ENCODE assay signal across 8 cellular contexts in the genomic region with DNA sequence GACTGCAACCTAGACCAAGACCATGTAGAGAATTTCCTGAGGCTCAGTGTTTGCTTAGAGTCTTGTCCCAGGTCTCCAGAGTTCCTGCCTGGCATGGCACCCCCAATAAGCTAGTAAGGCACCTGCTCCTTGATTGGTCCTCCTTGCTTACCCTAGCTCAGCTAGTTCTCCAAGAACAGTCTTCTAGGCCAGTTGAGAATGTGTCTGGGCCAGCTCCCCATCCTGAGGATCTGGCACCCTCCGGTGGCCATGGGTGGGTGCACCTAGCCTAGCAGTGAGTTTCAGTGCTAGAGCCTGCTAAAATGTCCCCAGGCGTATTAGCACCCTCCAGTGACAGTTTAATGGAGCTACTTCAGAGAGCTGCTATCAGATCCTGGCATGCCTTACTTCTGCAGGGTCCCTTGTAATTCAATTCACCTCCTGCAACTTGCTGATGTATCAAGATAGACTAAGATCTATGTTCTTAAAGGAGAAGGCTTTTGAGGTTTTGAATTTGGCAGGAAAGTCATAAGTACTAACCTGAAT. TPM values are rescaled to one million over a fixed set of nuclear protein-coding genes. Genes with fewer than 3 reads are reported as not detected.
DNase-seq lines count a peak whose midpoint lies in the region; ATAC-seq, FAIRE-seq and TF ChIP-seq lines count a peak whose summit lies in the region.

No MANE protein-coding gene starts in this region.

- H3K27ac ChIP-seq in mammary epithelial cell (ENCODE audit: insufficient read depth, low read depth, low read length) = no peak overlapping the region
- no peak overlapping the region for H3K27ac ChIP-seq in mesendoderm (ENCODE audit: low read depth, low read length)

- no peak overlapping the region for H2AK5ac ChIP-seq in mesendoderm (ENCODE audit: low read length)

- H2AFZ ChIP-seq in mammary epithelial cell (ENCODE audit: low read depth, low read length) = no peak overlapping the region

- no peak overlapping the region for H4K5ac ChIP-seq in mesendoderm (ENCODE audit: low read length)

- no peaks in the 10 kb centered on the region for H3K79me2 ChIP-seq in mammary epithelial cell (ENCODE audit: insufficient read depth, low read length)
- H3K79me2 ChIP-seq in mesendoderm (ENCODE audit: control insufficient read depth, insufficient read depth, low read length) = no peaks in the 10 kb centered on the region

- H3K4me3 ChIP-seq in AG09309 (ENCODE audit: control insufficient read depth, low read depth, low read length) = no peak overlapping the region
- no peak overlapping the region for H3K4me3 ChIP-seq in mammary epithelial cell (replicated peaks in 1 of 3; ENCODE audit: insufficient read depth in 1 of 3, low read depth in 2 of 3, low read length in 3 of 3)
- no peak overlapping the region for H3K4me3 ChIP-seq in mesendoderm (ENCODE audit: low read length)

- ATAC-seq in GM18502 (IDR thresholded peaks at IDR 0.05; ENCODE audit: poor library complexity, unreplicated experiment) = peak; percentile 99
- ATAC-seq in HG02852 (IDR thresholded peaks at IDR 0.05; ENCODE audit: unreplicated experiment) = peak; percentile 98

- H3K36me3 ChIP-seq in mammary epithelial cell (ENCODE audit: insufficient read depth, low read length) (no peaks in the 10 kb centered on the region), mesendoderm (ENCODE audit: control insufficient read depth, insufficient read depth, low read length) (no peaks in the 10 kb centered on the region)

- no peaks in the 10 kb centered on the region for H4K20me1 ChIP-seq in mammary epithelial cell (ENCODE audit: insufficient read depth, low read length)

- H3K18ac ChIP-seq in mesendoderm (ENCODE audit: low read length) = no peak overlapping the region

- H3K4ac ChIP-seq in mesendoderm (ENCODE audit: low read depth, low read length) = no peak overlapping the region

- H3K27me3 ChIP-seq in mammary epithelial cell (ENCODE audit: insufficient read depth, low read length) (no peaks in the 10 kb centered on the region), mesendoderm (ENCODE audit: insufficient read depth, low read length, poor library complexity) (no peaks in the 10 kb centered on the region)

- H3K4me1 ChIP-seq in mammary epithelial cell (ENCODE audit: insufficient read depth, low read length) (no peaks in the 10 kb centered on the region), mesendoderm (ENCODE audit: control insufficient read depth, low read depth, low read length) (no peaks in the 10 kb centered on the region)

- DNase-seq in AG09309 (ENCODE audit: low read depth) (peak; percentile 42), NCI-H1105 treated with DMSO at 0.1 percent for 48 hours (lab: John Stamatoyannopoulos, UW) (peak; percentile 61), T1000 (lab: John Stamatoyannopoulos, UW) (peak; percentile 61), mammary epithelial cell (peak; percentile 82), mesendoderm (peak; percentile 94), urothelium cell line (ENCODE audit: low spot score) (peak; percentile 85)

- no peak overlapping the region for H4K8ac ChIP-seq in mesendoderm (ENCODE audit: low read depth, low read length)

- H3K23ac ChIP-seq in mesendoderm (ENCODE audit: low read length) = no peak overlapping the region

- H3K4me2 ChIP-seq in mammary epithelial cell (ENCODE audit: insufficient read depth, low read depth, low read length) = no peak overlapping the region
- no peak overlapping the region for H3K4me2 ChIP-seq in mesendoderm (ENCODE audit: low read length)

- CTCF ChIA-PET in mammary epithelial cell (lab: Charles Lee; ENCODE audit: low non-redundant PET) = interaction anchor here (0.5 to 1.2 kb wide), 11 partner anchors 44 to 1981 kb away, joined by 3 to 24 read pairs (median 5); partner anchors contain the start of genes BRIP1 and INTS2

- intact Hi-C loops in mammary epithelial cell (cut with micrococcal nuclease) = loop anchor here (1.0 to 10.0 kb wide), 7 partner anchors 44 to 697 kb away; partner anchors contain the start of genes BRIP1 and MED13

- in situ Hi-C loops in mammary epithelial cell (cut with MboI; ENCODE audit: low sequenced_read_pairs in 2 of 2) = loop anchor here (25.0 kb wide), 1 partner anchor 472 kb away; no protein-coding TSS in a partner anchor

- TF ChIP-seq CTCF in AG09309 (IDR thresholded peaks at IDR 0.05; ENCODE audit: control insufficient read depth, insufficient read depth, low read depth, low read length, missing control alignments) (peak; percentile 94), mammary epithelial cell (conservative IDR thresholded peaks at IDR 0.05 in 1 of 2, IDR thresholded peaks at IDR 0.05 in 1 of 2; ENCODE audit: extremely low read depth in 1 of 2, insufficient read depth in 1 of 2, low read depth in 1 of 2, low read length in 2 of 2) (peak; percentile 94 to 96)

- dilution Hi-C loops in mammary epithelial cell (cut with HindIII; ENCODE audit: low sequenced_read_pairs) = no loop called here

- no peak overlapping the region for H2BK15ac ChIP-seq in mesendoderm (replicated peaks; ENCODE audit: low read depth)

- peak; percentile 68 for FAIRE-seq in urothelium cell line (lab: Jason Lieb, UNC)

- no peak overlapping the region for H2BK5ac ChIP-seq in mesendoderm (ENCODE audit: low read length)

- H3K79me1 ChIP-seq in mesendoderm (ENCODE audit: low read length) = no peaks in the 10 kb centered on the region

- no peaks in the 10 kb centered on the region for H3K9me3 ChIP-seq in mammary epithelial cell (replicated peaks; ENCODE audit: insufficient read depth, low read length)

- no peak overlapping the region for H3K56ac ChIP-seq in mesendoderm (ENCODE audit: low read length)

- no peak overlapping the region for H2BK120ac ChIP-seq in mesendoderm (ENCODE audit: low read depth, low read length)

- no peak overlapping the region for H3K9ac ChIP-seq in mammary epithelial cell (ENCODE audit: insufficient read depth, low read length)
- no peak overlapping the region for H3K9ac ChIP-seq in mesendoderm (ENCODE audit: low read length)

- WGBS in mammary epithelial cell (ENCODE audit: low coverage, missing lambda C conversion rate) = 5% methylated on average over 2 of the region's 2 CpGs
- WGBS in mesendoderm (ENCODE audit: extremely low coverage, insufficient coverage, low lambda C conversion rate) = no CpG with 5 or more reads among the region's 2 CpGs

- no TSS peak for BruUV-seq in mammary epithelial cell (replicated peaks; lab: Mats Ljungman, UMichigan)

RNA-seq across cellular contexts. Expression of gene MED13, which starts 44.4 kb away (rescaled TPM):
- 10 to 100 TPM; 50.1 to 79.9 TPM for total RNA-seq in mammary epithelial cell
- polyA plus RNA-seq in mammary epithelial cell = 20.5 TPM
- polyA minus RNA-seq in mammary epithelial cell = 146 TPM
- 14.8 TPM for polyA plus RNA-seq in mesendoderm (2013, experiment 1 of 2)
- polyA plus RNA-seq in mesendoderm (2013, experiment 2 of 2) = 14.2 TPM

Comparison
In these comparisons a context has a peak if more than half of its experiments do, and no peak if none do; other contexts are left out.
1. DNase-seq: peak in every context shown above with its lines; median percentile 94 in mesendoderm; 85 in urothelium cell line; 82 in mammary epithelial cell; 61 in NCI-H1105 treated with DMSO at 0.1 percent for 48 hours; 61 in T1000; 42 in AG09309.